15 cellular contexts compared by ENCODE assay signal in genomic region chr7:157524731-157525130, GRCh38.
A peak's percentile ranks its signal among the peaks of the same experiment; 100 is the strongest.
DNase-seq lines count a peak whose midpoint lies in the region; ATAC-seq and TF ChIP-seq lines count a peak whose summit lies in the region.
"Had no signal": no experiment of that assay in that cellular context is flagged by ENCODE, and none has a peak within 500 bp of the region (broad histone marks: within the 10 kb centered on the region; RNA-seq: fewer than 3 reads in every experiment).

No MANE protein-coding gene starts in this region.

- H3K27ac ChIP-seq in neural progenitor cell = no peak overlapping the region
- H3K27ac ChIP-seq: 22Rv1, A549 had no signal

- no peaks in the 10 kb centered on the region for H3K36me3 ChIP-seq in neural progenitor cell

- no peak for TF ChIP-seq CTCF in neural progenitor cell (IDR thresholded peaks at IDR 0.05)

- H3K4me1 Mint-ChIP-seq in T-helper 2 cell treated with Interferon-gamma antibody and Interleukin-4, amounts not matched to agents 5 μg/mL and 100 μg/mL, for 36 hours (ENCODE audit: low read depth) = no peaks in the 10 kb centered on the region
- H3K4me1 Mint-ChIP-seq in activated T-helper 17 cell treated with anti-CD3 and anti-CD28 coated beads, Interleukin-2, amount 50 U/mL, for 72 hours = no peaks in the 10 kb centered on the region
- peaks cover 40% of the 10 kb centered on the region for H3K4me1 Mint-ChIP-seq in neural progenitor cell
- H3K4me1 Mint-ChIP-seq: GM23338 had no signal

- H3K9me3 ChIP-seq in neural progenitor cell (ENCODE audit: low read depth) = no peaks in the 10 kb centered on the region
- H3K9me3 ChIP-seq: A549 had no signal

- peaks cover 4% of the 10 kb centered on the region for H3K4me1 ChIP-seq in neural progenitor cell
- H3K4me1 ChIP-seq: A549 had no signal

- H3F3A ChIP-seq in neural progenitor cell (ENCODE audit: low read depth) = no peaks in the 10 kb centered on the region

- H3K4me2 ChIP-seq in neural progenitor cell = no peak overlapping the region
- H3K4me2 ChIP-seq: A549, GM23338 had no signal

- H3K27me3 ChIP-seq in neural progenitor cell = no peaks in the 10 kb centered on the region

- DNase-seq in T-helper 2 cell treated with Interferon-gamma antibody and Interleukin-4, amounts not matched to agents 5 μg/mL and 100 μg/mL, for 36 hours (ENCODE audit: low spot score) = no peak
- DNase-seq in T-helper 2 cell (no peak), neural progenitor cell (ENCODE audit: low spot score) (no peak), SW 1271 (lab: John Stamatoyannopoulos, UW) (no peak), NCI-H187 treated with DMSO at 0.1 percent for 48 hours (lab: John Stamatoyannopoulos, UW) (no peak), DMS114 treated with DMSO at 0.1 percent for 48 hours (lab: John Stamatoyannopoulos, UW; ENCODE audit: unreplicated experiment) (no peak)
- DNase-seq: AML-193; CD8-positive, alpha-beta memory T cell; COR-L47; DMS 273 treated with DMSO at 0.1 percent for 48 hours; HCEC 1CT had no signal

- H2AFZ ChIP-seq in neural progenitor cell (replicated peaks) = no peak overlapping the region
- H2AFZ ChIP-seq: GM23338 had no signal

- ATAC-seq in activated T-helper 17 cell treated with anti-CD3 and anti-CD28 coated beads, Interleukin-2, amount 50 U/mL, for 72 hours (replicated peaks) = no peak
- ATAC-seq: GM23338 had no signal

- H3K9ac ChIP-seq in neural progenitor cell = no peak overlapping the region

- no peaks in the 10 kb centered on the region for H3K36me3 Mint-ChIP-seq in T-helper 2 cell treated with Interferon-gamma antibody and Interleukin-4, amounts not matched to agents 5 μg/mL and 100 μg/mL, for 36 hours (ENCODE audit: low read depth)
- H3K36me3 Mint-ChIP-seq in activated T-helper 17 cell treated with anti-CD3 and anti-CD28 coated beads, Interleukin-2, amount 50 U/mL, for 72 hours (ENCODE audit: low read depth) = no peaks in the 10 kb centered on the region
- peaks cover 5% of the 10 kb centered on the region for H3K36me3 Mint-ChIP-seq in neural progenitor cell

- no peak overlapping the region for H3K4me3 ChIP-seq in neural progenitor cell
- H3K4me3 ChIP-seq: A549, GM23338 had no signal

- H3K79me2 ChIP-seq in neural progenitor cell (ENCODE audit: low read depth) = no peaks in the 10 kb centered on the region

- H3K27me3 Mint-ChIP-seq in T-helper 2 cell treated with Interferon-gamma antibody and Interleukin-4, amounts not matched to agents 5 μg/mL and 100 μg/mL, for 36 hours (ENCODE audit: low read depth) = peaks cover 13% of the 10 kb centered on the region
- peaks cover 3% of the 10 kb centered on the region for H3K27me3 Mint-ChIP-seq in activated T-helper 17 cell treated with anti-CD3 and anti-CD28 coated beads, Interleukin-2, amount 50 U/mL, for 72 hours
- peaks cover 2% of the 10 kb centered on the region for H3K27me3 Mint-ChIP-seq in neural progenitor cell (ENCODE audit: insufficient read depth, low read depth)

- H4K20me1 ChIP-seq in neural progenitor cell (ENCODE audit: low read depth) = no peaks in the 10 kb centered on the region

- no peak overlapping the region for H3K4me3 Mint-ChIP-seq in T-helper 2 cell treated with Interferon-gamma antibody and Interleukin-4, amounts not matched to agents 5 μg/mL and 100 μg/mL, for 36 hours
- no peak overlapping the region for H3K4me3 Mint-ChIP-seq in activated T-helper 17 cell treated with anti-CD3 and anti-CD28 coated beads, Interleukin-2, amount 50 U/mL, for 72 hours
- no peak overlapping the region for H3K4me3 Mint-ChIP-seq in neural progenitor cell
- H3K4me3 Mint-ChIP-seq: GM23338 had no signal

- H3K9me3 Mint-ChIP-seq in T-helper 2 cell treated with Interferon-gamma antibody and Interleukin-4, amounts not matched to agents 5 μg/mL and 100 μg/mL, for 36 hours = no peaks in the 10 kb centered on the region
- H3K9me3 Mint-ChIP-seq in activated T-helper 17 cell treated with anti-CD3 and anti-CD28 coated beads, Interleukin-2, amount 50 U/mL, for 72 hours = no peaks in the 10 kb centered on the region
- peaks cover 2% of the 10 kb centered on the region for H3K9me3 Mint-ChIP-seq in neural progenitor cell
- H3K9me3 Mint-ChIP-seq: CD8-positive, alpha-beta memory T cell had no signal

- H3K27ac Mint-ChIP-seq in T-helper 2 cell treated with Interferon-gamma antibody and Interleukin-4, amounts not matched to agents 5 μg/mL and 100 μg/mL, for 36 hours = peak overlapping the region; percentile 24
- peak overlapping the region; percentile 43 for H3K27ac Mint-ChIP-seq in activated T-helper 17 cell treated with anti-CD3 and anti-CD28 coated beads, Interleukin-2, amount 50 U/mL, for 72 hours
- H3K27ac Mint-ChIP-seq in neural progenitor cell = peak overlapping the region; percentile 61
- H3K27ac Mint-ChIP-seq: GM23338 had no signal
